ENCODE assay signal across 35 cellular contexts in genomic region chr10:103429647-103430046, GRCh38. TPM values are rescaled to one million over a fixed set of nuclear protein-coding genes. Genes with fewer than 3 reads are reported as not detected.
DNase-seq lines count a peak whose midpoint lies in the region; ATAC-seq lines count a peak whose summit lies in the region.
"Had no signal": no experiment of that assay in that cellular context is flagged by ENCODE, and none has a peak within 500 bp of the region (broad histone marks: within the 10 kb centered on the region; RNA-seq: fewer than 3 reads in every experiment).

No MANE protein-coding gene starts in this region.

- intact Hi-C loops in naive thymus-derived CD4-positive, alpha-beta T cell (cut with micrococcal nuclease), result loop anchor here (1.0 to 2.0 kb wide), 3 partner anchors 23 to 61 kb away; partner anchors contain the start of gene CALHM2 (in 1 of the 2)

- no peaks in the 10 kb centered on the region for H3K27me3 ChIP-seq in CD8-positive, alpha-beta memory T cell (ENCODE audit: insufficient read depth, low read length, poor library complexity, severe bottlenecking)
- no peaks in the 10 kb centered on the region for H3K27me3 ChIP-seq in naive thymus-derived CD4-positive, alpha-beta T cell (ENCODE audit: control insufficient read depth in 2 of 2, insufficient read depth in 2 of 2, low read length in 2 of 2)
- H3K27me3 ChIP-seq: BE2C, heart left ventricle, MG63, neural progenitor cell, Peyer's patch, right atrium auricular region, upper lobe of right lung had no signal

- H3K4me1 ChIP-seq in CD8-positive, alpha-beta memory T cell (ENCODE audit: insufficient read depth, low read length), result peaks cover 28% of the 10 kb centered on the region
- H3K4me1 ChIP-seq in naive thymus-derived CD4-positive, alpha-beta T cell (ENCODE audit: control insufficient read depth in 2 of 2, insufficient read depth in 2 of 2, low read length in 2 of 2), result peaks cover 0 to 18% of the 10 kb centered on the region in 2 donors
- H3K4me1 ChIP-seq: BE2C, neural progenitor cell, parathyroid adenoma, Peyer's patch, right atrium auricular region, upper lobe of right lung had no signal

- peak; percentile 32 to 80 for ATAC-seq in activated T-cell treated with anti-CD3 and anti-CD28 coated beads, Interleukin-2, amount 50 U/mL, for 72 hours (replicated peaks in 1 of 2)
- ATAC-seq in activated CD8-positive, alpha-beta T cell treated with anti-CD3 and anti-CD28 coated beads, Interleukin-2, amount 10 ng/mL, durations not matched to agents 7 days and 5 days, result peak; percentile 76
- ATAC-seq in naive thymus-derived CD4-positive, alpha-beta T cell, result peak; percentile 54
- no peak for ATAC-seq in HG03097 (IDR thresholded peaks at IDR 0.05; ENCODE audit: low FRiP score, unreplicated experiment)
- ATAC-seq in HG03175 (IDR thresholded peaks at IDR 0.05; ENCODE audit: unreplicated experiment), result no peak
- ATAC-seq: esophagus mucosa, heart left ventricle, K562, upper lobe of right lung had no signal

- peaks cover 7 to 29% of the 10 kb centered on the region in 2 donors for H3K36me3 Mint-ChIP-seq in activated T-cell treated with anti-CD3 and anti-CD28 coated beads, Interleukin-2, amount 50 U/mL, for 72 hours (ENCODE audit: insufficient read depth in 2 of 2)
- peaks cover 3 to 84% (median 15%) of the 10 kb centered on the region in 3 donors for H3K36me3 Mint-ChIP-seq in CD8-positive, alpha-beta memory T cell
- peaks cover 86% of the 10 kb centered on the region for H3K36me3 Mint-ChIP-seq in activated CD8-positive, alpha-beta T cell treated with anti-CD3 and anti-CD28 coated beads, Interleukin-2, amount 10 ng/mL, durations not matched to agents 7 days and 5 days (ENCODE audit: low read depth)
- H3K36me3 Mint-ChIP-seq in naive thymus-derived CD4-positive, alpha-beta T cell, result peaks cover 16 to 53% (median 29%) of the 10 kb centered on the region in 5 donors

- peak overlapping the region; percentile 2 to 23 for H3K4me3 Mint-ChIP-seq in activated T-cell treated with anti-CD3 and anti-CD28 coated beads, Interleukin-2, amount 50 U/mL, for 72 hours
- H3K4me3 Mint-ChIP-seq in CD8-positive, alpha-beta memory T cell, result peak overlapping the region in 5 of 7 donors; percentile 0 to 52 (median 20)
- peak overlapping the region; percentile 42 for H3K4me3 Mint-ChIP-seq in activated CD8-positive, alpha-beta T cell treated with anti-CD3 and anti-CD28 coated beads, Interleukin-2, amount 10 ng/mL, durations not matched to agents 7 days and 5 days
- peak overlapping the region; percentile 31 to 81 (median 73) for H3K4me3 Mint-ChIP-seq in naive thymus-derived CD4-positive, alpha-beta T cell
- H3K4me3 Mint-ChIP-seq: endodermal cell, neural progenitor cell had no signal

- no peak overlapping the region for H3K4me3 ChIP-seq in CD8-positive, alpha-beta memory T cell (ENCODE audit: low read length)
- no peak overlapping the region for H3K4me3 ChIP-seq in naive thymus-derived CD4-positive, alpha-beta T cell (ENCODE audit: low read length)
- H3K4me3 ChIP-seq: coronary artery, HAP-1, heart left ventricle, K562, MG63, neural progenitor cell, Peyer's patch, right atrium auricular region, smooth muscle cell, upper lobe of right lung had no signal

- peaks cover 27% of the 10 kb centered on the region for H3K4me1 Mint-ChIP-seq in activated T-cell treated with anti-CD3 and anti-CD28 coated beads, Interleukin-2, amount 50 U/mL, for 72 hours (ENCODE audit: low read depth)
- H3K4me1 Mint-ChIP-seq in CD8-positive, alpha-beta memory T cell, result peaks cover 19 to 29% (median 28%) of the 10 kb centered on the region in 3 donors
- peaks cover 63% of the 10 kb centered on the region for H3K4me1 Mint-ChIP-seq in activated CD8-positive, alpha-beta T cell treated with anti-CD3 and anti-CD28 coated beads, Interleukin-2, amount 10 ng/mL, durations not matched to agents 7 days and 5 days (ENCODE audit: low read depth)
- peaks cover 16 to 58% (median 40%) of the 10 kb centered on the region in 7 donors for H3K4me1 Mint-ChIP-seq in naive thymus-derived CD4-positive, alpha-beta T cell
- H3K4me1 Mint-ChIP-seq: endodermal cell, neural progenitor cell had no signal

- no peaks in the 10 kb centered on the region for H3K9me3 ChIP-seq in CD8-positive, alpha-beta memory T cell (ENCODE audit: low read length)
- no peaks in the 10 kb centered on the region for H3K9me3 ChIP-seq in naive thymus-derived CD4-positive, alpha-beta T cell (ENCODE audit: control insufficient read depth in 2 of 3, low read length in 3 of 3)
- H3K9me3 ChIP-seq: BE2C, HAP-1, heart left ventricle, MG63, Peyer's patch, right atrium auricular region, upper lobe of right lung had no signal

- CTCF ChIA-PET in CD8-positive, alpha-beta memory T cell (lab: Charles Lee), result no interaction called here
- CTCF ChIA-PET in activated CD8-positive, alpha-beta T cell treated with anti-CD3 and anti-CD28 coated beads, Interleukin-2, amount 10 ng/mL, durations not matched to agents 7 days and 5 days (lab: Charles Lee), result interaction anchor here (1.0 to 1.5 kb wide), 2 partner anchors 46 to 134 kb away, joined by 4 read pairs; no protein-coding TSS in a partner anchor
- CTCF ChIA-PET in naive thymus-derived CD4-positive, alpha-beta T cell (lab: Charles Lee), result interaction anchor here (1.0 kb wide), 1 partner anchor 14 kb away, joined by 4 read pairs; no protein-coding TSS in a partner anchor

- peaks cover 23% of the 10 kb centered on the region for H3K36me3 ChIP-seq in CD8-positive, alpha-beta memory T cell (ENCODE audit: insufficient read depth, low read length)
- H3K36me3 ChIP-seq in naive thymus-derived CD4-positive, alpha-beta T cell (ENCODE audit: control insufficient read depth in 2 of 3, insufficient read depth in 3 of 3, low read length in 3 of 3), result peaks cover 0 to 59% (median 9%) of the 10 kb centered on the region in 3 experiments

- H3K27me3 Mint-ChIP-seq in activated T-cell treated with anti-CD3 and anti-CD28 coated beads, Interleukin-2, amount 50 U/mL, for 72 hours (ENCODE audit: low read depth), result no peaks in the 10 kb centered on the region
- H3K27me3 Mint-ChIP-seq in CD8-positive, alpha-beta memory T cell, result no peaks in the 10 kb centered on the region
- no peaks in the 10 kb centered on the region for H3K27me3 Mint-ChIP-seq in activated CD8-positive, alpha-beta T cell treated with anti-CD3 and anti-CD28 coated beads, Interleukin-2, amount 10 ng/mL, durations not matched to agents 7 days and 5 days (ENCODE audit: low read depth)
- no peaks in the 10 kb centered on the region for H3K27me3 Mint-ChIP-seq in naive thymus-derived CD4-positive, alpha-beta T cell

- no peak for DNase-seq in activated T-cell treated with anti-CD3 and anti-CD28 coated beads, Interleukin-2, amount 50 U/mL, for 72 hours
- DNase-seq in activated T-cell treated with anti-CD3 and anti-CD28 coated beads for 4 hours, result no peak
- no peak for DNase-seq in CD8-positive, alpha-beta memory T cell
- DNase-seq in activated CD8-positive, alpha-beta T cell treated with anti-CD3 and anti-CD28 coated beads, Interleukin-2, amount 10 ng/mL, durations not matched to agents 7 days and 5 days, result peak; percentile 60
- peak in 3 of 9 donors; percentile 18 to 39 (median 19) for DNase-seq in naive thymus-derived CD4-positive, alpha-beta T cell
- no peak for DNase-seq in NCI-H128 (lab: John Stamatoyannopoulos, UW; ENCODE audit: unreplicated experiment)
- DNase-seq: ACHN; activated CD4-positive, CD25-positive, alpha-beta regulatory T cell; activated gamma-delta T cell; aorta; BE2C; endodermal cell; foreskin fibroblast; heart left ventricle; MG63; NCI-H1417; NCI-H2081 treated with DMSO at 0.1 percent for 48 hours; NCI-H345; NCI-H748 treated with DMSO at 0.1 percent for 48 hours; Peyer's patch; SW 1271; upper lobe of right lung had no signal

- H3K27ac Mint-ChIP-seq in activated T-cell treated with anti-CD3 and anti-CD28 coated beads, Interleukin-2, amount 50 U/mL, for 72 hours, result peak overlapping the region; percentile 26
- peak overlapping the region in 5 of 8 donors; percentile 6 to 78 (median 49) for H3K27ac Mint-ChIP-seq in CD8-positive, alpha-beta memory T cell
- H3K27ac Mint-ChIP-seq in activated CD8-positive, alpha-beta T cell treated with anti-CD3 and anti-CD28 coated beads, Interleukin-2, amount 10 ng/mL, durations not matched to agents 7 days and 5 days, result peak overlapping the region; percentile 81
- peak overlapping the region in 7 of 9 donors; percentile 18 to 79 (median 33) for H3K27ac Mint-ChIP-seq in naive thymus-derived CD4-positive, alpha-beta T cell
- H3K27ac Mint-ChIP-seq: endodermal cell, neural progenitor cell had no signal

- no peaks in the 10 kb centered on the region for H3K9me3 Mint-ChIP-seq in activated T-cell treated with anti-CD3 and anti-CD28 coated beads, Interleukin-2, amount 50 U/mL, for 72 hours
- no peaks in the 10 kb centered on the region for H3K9me3 Mint-ChIP-seq in CD8-positive, alpha-beta memory T cell
- H3K9me3 Mint-ChIP-seq in activated CD8-positive, alpha-beta T cell treated with anti-CD3 and anti-CD28 coated beads, Interleukin-2, amount 10 ng/mL, durations not matched to agents 7 days and 5 days (ENCODE audit: insufficient read depth), result no peaks in the 10 kb centered on the region
- no peaks in the 10 kb centered on the region for H3K9me3 Mint-ChIP-seq in naive thymus-derived CD4-positive, alpha-beta T cell
- H3K9me3 Mint-ChIP-seq: endodermal cell, neural progenitor cell had no signal

- no peak overlapping the region for H3K27ac ChIP-seq in CD8-positive, alpha-beta memory T cell (ENCODE audit: low read depth, low read length)
- H3K27ac ChIP-seq in naive thymus-derived CD4-positive, alpha-beta T cell (ENCODE audit: low read depth, low read length), result peak overlapping the region; percentile 19
- H3K27ac ChIP-seq: coronary artery, heart left ventricle, neural progenitor cell, parathyroid adenoma, Peyer's patch, right atrium auricular region, upper lobe of right lung had no signal

- POLR2A ChIA-PET in CD8-positive, alpha-beta memory T cell (lab: Charles Lee), result no interaction called here
- POLR2A ChIA-PET in activated CD8-positive, alpha-beta T cell treated with anti-CD3 and anti-CD28 coated beads, Interleukin-2, amount 10 ng/mL, durations not matched to agents 7 days and 5 days (lab: Charles Lee), result interaction anchor here (0.8 kb wide), 1 partner anchor 10 kb away, joined by 3 read pairs; no protein-coding TSS in a partner anchor
- POLR2A ChIA-PET in naive thymus-derived CD4-positive, alpha-beta T cell (lab: Charles Lee), result no interaction called here

RNA-seq across cellular contexts. Expression of gene CALHM2, which starts 22.5 kb away (rescaled TPM):
- 10 to 100 TPM; 11.6 to 18.8 TPM for total RNA-seq in activated T-cell treated with anti-CD3 and anti-CD28 coated beads, Interleukin-2, amount 50 U/mL, for 72 hours
- total RNA-seq in CD8-positive, alpha-beta memory T cell, result 10 to 100 TPM; 20.4 to 22.2 TPM
- polyA plus RNA-seq in CD8-positive, alpha-beta memory T cell, result 92.7 TPM
- total RNA-seq in activated CD8-positive, alpha-beta T cell treated with anti-CD3 and anti-CD28 coated beads, Interleukin-2, amount 10 ng/mL, durations not matched to agents 7 days and 5 days, result 100 to 1,000 TPM; 131 to 135 TPM
- total RNA-seq in naive thymus-derived CD4-positive, alpha-beta T cell, result 10 to 100 TPM in 4 of 5 experiments, 1 to 10 TPM in 1; 3.4 to 67.2 (median 19.3) TPM
- 1 to 10 TPM; 2.0 to 6.4 TPM for polyA plus RNA-seq in naive thymus-derived CD4-positive, alpha-beta T cell
- total RNA-seq: K562 had no signal

RNA-seq across cellular contexts. Expression of gene CALHM1, which starts 29.1 kb away (rescaled TPM):
- total RNA-seq in activated T-cell treated with anti-CD3 and anti-CD28 coated beads, Interleukin-2, amount 50 U/mL, for 72 hours, result not detected
- total RNA-seq in CD8-positive, alpha-beta memory T cell, result not detected
- polyA plus RNA-seq in CD8-positive, alpha-beta memory T cell, result not detected
- 1 to 10 TPM; 1.8 TPM for total RNA-seq in activated CD8-positive, alpha-beta T cell treated with anti-CD3 and anti-CD28 coated beads, Interleukin-2, amount 10 ng/mL, durations not matched to agents 7 days and 5 days
- not detected for total RNA-seq in naive thymus-derived CD4-positive, alpha-beta T cell
- polyA plus RNA-seq in naive thymus-derived CD4-positive, alpha-beta T cell, result not detected
- total RNA-seq: aorta, Daoy, endodermal cell, heart left ventricle, K562, lung microvascular endothelial cell, mucosa of gallbladder, right atrium auricular region, smooth muscle cell, upper lobe of right lung had no signal
- polyA plus RNA-seq: aorta, heart left ventricle had no signal

RNA-seq across cellular contexts. Expression of gene PDCD11, which starts 33.2 kb away (rescaled TPM):
- 10 to 100 TPM; 41.2 to 54.0 TPM for total RNA-seq in activated T-cell treated with anti-CD3 and anti-CD28 coated beads, Interleukin-2, amount 50 U/mL, for 72 hours
- 10 to 100 TPM; 88.5 to 91.3 TPM for total RNA-seq in CD8-positive, alpha-beta memory T cell
- 16.4 TPM for polyA plus RNA-seq in CD8-positive, alpha-beta memory T cell
- total RNA-seq in activated CD8-positive, alpha-beta T cell treated with anti-CD3 and anti-CD28 coated beads, Interleukin-2, amount 10 ng/mL, durations not matched to agents 7 days and 5 days, result 10 to 100 TPM; 57.1 to 57.4 TPM
- total RNA-seq in naive thymus-derived CD4-positive, alpha-beta T cell, result 10 to 100 TPM; 28.8 to 56.3 (median 38.8) TPM
- polyA plus RNA-seq in naive thymus-derived CD4-positive, alpha-beta T cell, result 10 to 100 TPM in 1 of 2 donors, 1 to 10 TPM in 1; 7.5 to 15.9 TPM

RNA-seq across cellular contexts. Expression of gene ATP5MK, which starts 33.4 kb away (rescaled TPM):
- 100 to 1,000 TPM; 245 to 260 TPM for total RNA-seq in activated T-cell treated with anti-CD3 and anti-CD28 coated beads, Interleukin-2, amount 50 U/mL, for 72 hours
- total RNA-seq in CD8-positive, alpha-beta memory T cell, result 100 to 1,000 TPM; 438 to 454 TPM
- 553 TPM for polyA plus RNA-seq in CD8-positive, alpha-beta memory T cell
- total RNA-seq in activated CD8-positive, alpha-beta T cell treated with anti-CD3 and anti-CD28 coated beads, Interleukin-2, amount 10 ng/mL, durations not matched to agents 7 days and 5 days, result 100 to 1,000 TPM; 360 to 363 TPM
- total RNA-seq in naive thymus-derived CD4-positive, alpha-beta T cell, result 100 to 1,000 TPM; 106 to 334 (median 120) TPM
- polyA plus RNA-seq in naive thymus-derived CD4-positive, alpha-beta T cell, result 100 to 1,000 TPM; 339 to 525 TPM

RNA-seq across cellular contexts. Expression of gene CALHM3, which starts 49.4 kb away (rescaled TPM):
- not detected for total RNA-seq in activated T-cell treated with anti-CD3 and anti-CD28 coated beads, Interleukin-2, amount 50 U/mL, for 72 hours
- not detected for total RNA-seq in CD8-positive, alpha-beta memory T cell
- polyA plus RNA-seq in CD8-positive, alpha-beta memory T cell, result not detected
- total RNA-seq in activated CD8-positive, alpha-beta T cell treated with anti-CD3 and anti-CD28 coated beads, Interleukin-2, amount 10 ng/mL, durations not matched to agents 7 days and 5 days, result under 1 TPM; 0.45 to 0.63 TPM
- not detected for total RNA-seq in naive thymus-derived CD4-positive, alpha-beta T cell
- not detected for polyA plus RNA-seq in naive thymus-derived CD4-positive, alpha-beta T cell
- total RNA-seq: aorta, endodermal cell, esophagus mucosa, heart left ventricle, K562, lung microvascular endothelial cell, mucosa of gallbladder, Peyer's patch, right atrium auricular region, smooth muscle cell, upper lobe of right lung had no signal
- polyA plus RNA-seq: aorta, heart left ventricle, K562, smooth muscle cell had no signal

Comparison
In these comparisons a context has a peak if more than half of its experiments do, and no peak if none do; other contexts are left out.
1. ATAC-seq: peak in activated T-cell treated with anti-CD3 and anti-CD28 coated beads, Interleukin-2, amount 50 U/mL, for 72 hours (2 of 2), activated CD8-positive, alpha-beta T cell treated with anti-CD3 and anti-CD28 coated beads, Interleukin-2, amount 10 ng/mL, durations not matched to agents 7 days and 5 days (single experiment) and naive thymus-derived CD4-positive, alpha-beta T cell (single experiment); none in HG03097 (single experiment) and HG03175 (single experiment).
2. H3K27ac Mint-ChIP-seq: peak in every context shown above with its lines; median percentile 81 in activated CD8-positive, alpha-beta T cell treated with anti-CD3 and anti-CD28 coated beads, Interleukin-2, amount 10 ng/mL, durations not matched to agents 7 days and 5 days; 49 in CD8-positive, alpha-beta memory T cell; 33 in naive thymus-derived CD4-positive, alpha-beta T cell; 26 in activated T-cell treated with anti-CD3 and anti-CD28 coated beads, Interleukin-2, amount 50 U/mL, for 72 hours.
3. H3K4me3 Mint-ChIP-seq: peak in every context shown above with its lines; median percentile 73 in naive thymus-derived CD4-positive, alpha-beta T cell; 42 in activated CD8-positive, alpha-beta T cell treated with anti-CD3 and anti-CD28 coated beads, Interleukin-2, amount 10 ng/mL, durations not matched to agents 7 days and 5 days; 20 in CD8-positive, alpha-beta memory T cell; 12 in activated T-cell treated with anti-CD3 and anti-CD28 coated beads, Interleukin-2, amount 50 U/mL, for 72 hours.